ENCODE assay signal across 1 cellular context in genomic region chr10:30583778-30584415, GRCh38.
TF ChIP-seq lines count a peak whose summit lies in the region.

No MANE protein-coding gene starts in this region.

TF ChIP-seq in HEK293, 187 proteins besides CTCF, POLR2A, EP300 and RAD21 (continued from another document):
- TF ChIP-seq ZNF692 (tag by site-specific recombination; IDR thresholded peaks at IDR 0.05) (no peak), ZNF768 (tag by site-specific recombination; IDR thresholded peaks at IDR 0.05) (no peak)
